20 cellular contexts compared by ENCODE assay signal in genomic region chr4:100082852-100083251, GRCh38.
DNase-seq lines count a peak whose midpoint lies in the region; ATAC-seq and TF ChIP-seq lines count a peak whose summit lies in the region.
"Had no signal": no experiment of that assay in that cellular context is flagged by ENCODE, and none has a peak within 500 bp of the region (broad histone marks: within the 10 kb centered on the region; RNA-seq: fewer than 3 reads in every experiment).

No MANE protein-coding gene starts in this region.

- no peak overlapping the region for H3K27ac ChIP-seq in sigmoid colon
- H3K27ac ChIP-seq: body of pancreas, KMS-11, pancreas had no signal

- H3K9me3 Mint-ChIP-seq in activated naive CD4-positive, alpha-beta T cell treated with anti-CD3 and anti-CD28 coated beads for 36 hours = no peaks in the 10 kb centered on the region
- no peaks in the 10 kb centered on the region for H3K9me3 Mint-ChIP-seq in stimulated activated memory B cell treated with anti-CD40 and anti-IgM and Interleukin-4, amounts not matched to agents 10 μg/mL and 1 μg/mL and 100 μg/mL, for 72 hours
- H3K9me3 Mint-ChIP-seq: T-cell had no signal

- peaks cover 72% of the 10 kb centered on the region for H3K4me1 Mint-ChIP-seq in activated naive CD4-positive, alpha-beta T cell treated with anti-CD3 and anti-CD28 coated beads for 36 hours (ENCODE audit: low read depth)
- H3K4me1 Mint-ChIP-seq in stimulated activated memory B cell treated with anti-CD40 and anti-IgM and Interleukin-4, amounts not matched to agents 10 μg/mL and 1 μg/mL and 100 μg/mL, for 72 hours = peaks cover 13% of the 10 kb centered on the region

- no peaks in the 10 kb centered on the region for H3K36me3 ChIP-seq in sigmoid colon
- H3K36me3 ChIP-seq: pancreas had no signal

- TF ChIP-seq EP300 in sigmoid colon (IDR thresholded peaks at IDR 0.05) = no peak

- H3K27me3 Mint-ChIP-seq in activated naive CD4-positive, alpha-beta T cell treated with anti-CD3 and anti-CD28 coated beads for 36 hours (ENCODE audit: low read depth) = peaks cover 2% of the 10 kb centered on the region
- peaks cover 13% of the 10 kb centered on the region for H3K27me3 Mint-ChIP-seq in stimulated activated memory B cell treated with anti-CD40 and anti-IgM and Interleukin-4, amounts not matched to agents 10 μg/mL and 1 μg/mL and 100 μg/mL, for 72 hours
- H3K27me3 Mint-ChIP-seq: T-cell had no signal

- TF ChIP-seq POLR2A in sigmoid colon (IDR thresholded peaks at IDR 0.05) = no peak

- no peak for TF ChIP-seq CTCF in sigmoid colon (IDR thresholded peaks at IDR 0.05)

- peak overlapping the region; percentile 89 for H3K27ac Mint-ChIP-seq in activated naive CD4-positive, alpha-beta T cell treated with anti-CD3 and anti-CD28 coated beads for 36 hours
- no peak overlapping the region for H3K27ac Mint-ChIP-seq in stimulated activated memory B cell treated with anti-CD40 and anti-IgM and Interleukin-4, amounts not matched to agents 10 μg/mL and 1 μg/mL and 100 μg/mL, for 72 hours
- H3K27ac Mint-ChIP-seq: T-cell had no signal

- no peaks in the 10 kb centered on the region for H3K27me3 ChIP-seq in sigmoid colon
- H3K27me3 ChIP-seq: body of pancreas, dorsolateral prefrontal cortex, pancreas had no signal

- peaks cover 2% of the 10 kb centered on the region for H3K36me3 Mint-ChIP-seq in activated naive CD4-positive, alpha-beta T cell treated with anti-CD3 and anti-CD28 coated beads for 36 hours (ENCODE audit: low read depth)
- H3K36me3 Mint-ChIP-seq in stimulated activated memory B cell treated with anti-CD40 and anti-IgM and Interleukin-4, amounts not matched to agents 10 μg/mL and 1 μg/mL and 100 μg/mL, for 72 hours = no peaks in the 10 kb centered on the region
- H3K36me3 Mint-ChIP-seq: T-cell had no signal

- H3K4me3 Mint-ChIP-seq in activated naive CD4-positive, alpha-beta T cell treated with anti-CD3 and anti-CD28 coated beads for 36 hours = no peak overlapping the region
- H3K4me3 Mint-ChIP-seq in stimulated activated memory B cell treated with anti-CD40 and anti-IgM and Interleukin-4, amounts not matched to agents 10 μg/mL and 1 μg/mL and 100 μg/mL, for 72 hours = no peak overlapping the region
- H3K4me3 Mint-ChIP-seq: T-cell had no signal

- DNase-seq in activated naive CD4-positive, alpha-beta T cell treated with anti-CD3 and anti-CD28 coated beads for 36 hours = peak; percentile 35
- DNase-seq in activated naive CD4-positive, alpha-beta T cell treated with Interleukin-2 at 50 U/mL for 16 hours = no peak
- DNase-seq in NCI-H82 treated with DMSO at 0.1 percent for 48 hours (lab: John Stamatoyannopoulos, UW; ENCODE audit: unreplicated experiment) = no peak
- DNase-seq in sigmoid colon = no peak
- DNase-seq in stimulated activated CD4-positive, alpha-beta T cell treated with anti-CD3 and anti-CD28 coated beads, Interleukin-4, amount 100 ng/mL, for 24 hours = no peak
- DNase-seq: activated CD4-positive, alpha-beta T cell treated with anti-CD3 and anti-CD28 coated beads for 1 hour; activated effector memory CD4-positive, alpha-beta T cell treated with Interleukin-2 at 50 U/mL for 16 hours; body of pancreas; dorsolateral prefrontal cortex; hippocampal formation; left colon; NCI-H1694 treated with DMSO at 0.1 percent for 48 hours; NCI-H510A; pancreas; T-cell had no signal

- 80 to 84% methylated on average over 1 of the region's 1 CpG for WGBS in sigmoid colon, 2 donors

- no peaks in the 10 kb centered on the region for H3K9me3 ChIP-seq in sigmoid colon
- H3K9me3 ChIP-seq: body of pancreas, pancreas had no signal

- CTCF ChIA-PET in activated naive CD4-positive, alpha-beta T cell treated with anti-CD3 and anti-CD28 coated beads for 36 hours (lab: Charles Lee) = interaction anchor here (0.6 to 4.3 kb wide), 5 partner anchors 10 to 84 kb away, joined by 3 to 39 read pairs (median 15); no protein-coding TSS in a partner anchor

- no peaks in the 10 kb centered on the region for H3K4me1 ChIP-seq in sigmoid colon
- H3K4me1 ChIP-seq: body of pancreas, pancreas had no signal

- ATAC-seq in HG02759 (IDR thresholded peaks at IDR 0.05; ENCODE audit: unreplicated experiment) (peak; percentile 51), HG03565 (IDR thresholded peaks at IDR 0.05; ENCODE audit: unreplicated experiment) (peak; percentile 40)
- ATAC-seq in stimulated activated memory B cell treated with anti-CD40 and anti-IgM and Interleukin-4, amounts not matched to agents 10 μg/mL and 1 μg/mL and 100 μg/mL, for 72 hours = peak; percentile 40
- ATAC-seq: body of pancreas, left colon, pancreas, T-cell had no signal

- no peak overlapping the region for H3K4me3 ChIP-seq in sigmoid colon
- H3K4me3 ChIP-seq: body of pancreas, dorsolateral prefrontal cortex, pancreas, smooth muscle cell had no signal

- intact Hi-C loops in activated naive CD4-positive, alpha-beta T cell treated with anti-CD3 and anti-CD28 coated beads for 36 hours (cut with micrococcal nuclease) = loop anchor here (1.0 to 5.0 kb wide), 14 partner anchors 10 to 1420 kb away; partner anchors contain the start of genes DAPP1 and TRMT10A
- intact Hi-C loops in sigmoid colon (cut with DNase I) = no loop called here
